Comparison of ENCODE assay signal across 10 cellular contexts in the genomic region with DNA sequence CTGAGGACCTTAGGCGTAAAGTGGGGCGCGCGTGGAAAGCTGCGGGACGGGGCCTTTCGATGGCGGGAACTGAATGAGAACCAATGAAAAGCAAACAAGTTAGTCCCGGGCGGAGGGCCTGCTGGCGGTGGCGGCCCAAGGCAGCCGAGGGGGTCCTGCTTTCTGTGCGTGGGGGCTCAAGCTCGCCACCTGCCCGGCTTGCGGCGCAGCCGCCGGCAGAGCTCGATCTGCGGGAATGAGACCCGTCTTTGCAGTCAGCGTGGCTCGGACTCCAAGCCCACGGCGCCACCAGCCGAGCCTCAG. TPM values are rescaled to one million over a fixed set of nuclear protein-coding genes. Genes with fewer than 3 reads are reported as not detected.
DNase-seq lines count a peak whose midpoint lies in the region; ATAC-seq and TF ChIP-seq lines count a peak whose summit lies in the region.
"Had no signal": no experiment of that assay in that cellular context is flagged by ENCODE, and none has a peak within 500 bp of the region (broad histone marks: within the 10 kb centered on the region; RNA-seq: fewer than 3 reads in every experiment).

No MANE protein-coding gene starts in this region.

- H3K36me3 ChIP-seq in iPS DF 6.9 (ENCODE audit: control insufficient read depth, insufficient read depth, low read length) (no peaks in the 10 kb centered on the region), skeletal muscle satellite cell (ENCODE audit: insufficient read depth, low read length) (no peaks in the 10 kb centered on the region), Karpas-422 (ENCODE audit: insufficient read depth, low read length) (no peaks in the 10 kb centered on the region)

- no peak overlapping the region for H2AFZ ChIP-seq in Karpas-422 (ENCODE audit: low read length)

- H3K27me3 Mint-ChIP-seq in T-helper 17 cell: peaks cover 54% of the 10 kb centered on the region

- H3K79me2 ChIP-seq in Karpas-422 (ENCODE audit: low read length): no peaks in the 10 kb centered on the region

- no peak for ATAC-seq in T-helper 17 cell
- ATAC-seq in HG03139 (IDR thresholded peaks at IDR 0.05; ENCODE audit: unreplicated experiment): no peak
- no peak for ATAC-seq in left lobe of liver

- no CpG with 5 or more reads among the region's 28 CpGs for WGBS in iPS DF 6.9 (ENCODE audit: insufficient coverage, insufficient read length)

- H3K9me2 ChIP-seq in Karpas-422 (replicated peaks; ENCODE audit: insufficient read depth, low read length): no peaks in the 10 kb centered on the region

- H3K4me3 ChIP-seq in GM12865 (ENCODE audit: low read depth, low read length) (peak overlapping the region; percentile 18; the same call in 1 of the 2 replicates), iPS DF 6.9 (ENCODE audit: low read length) (peak overlapping the region; percentile 75), skeletal muscle satellite cell (ENCODE audit: low read length) (no peak overlapping the region), Karpas-422 (ENCODE audit: low read length) (no peak overlapping the region)

- H3K27me3 ChIP-seq in iPS DF 6.9 (ENCODE audit: control insufficient read depth, insufficient read depth, low read length): peaks cover 6% of the 10 kb centered on the region; the same call in 1 of the 2 replicates
- peaks cover 18% of the 10 kb centered on the region for H3K27me3 ChIP-seq in skeletal muscle satellite cell (ENCODE audit: control insufficient read depth, insufficient read depth, low read length)
- no peaks in the 10 kb centered on the region for H3K27me3 ChIP-seq in Karpas-422 (ENCODE audit: low read length)

- peak overlapping the region; percentile 63 for H3K4me3 Mint-ChIP-seq in T-helper 17 cell

- no peak for TF ChIP-seq CTCF in GM12865 (IDR thresholded peaks at IDR 0.05; ENCODE audit: insufficient read depth, low read depth, low read length, missing control alignments)

- no peak overlapping the region for H3K27ac Mint-ChIP-seq in T-helper 17 cell

- no peaks in the 10 kb centered on the region for H4K20me1 ChIP-seq in Karpas-422 (ENCODE audit: insufficient read depth, low read depth, low read length)

- DNase-seq in GM12865 (ENCODE audit: low read depth): no peak
- DNase-seq in T-helper 17 cell: no peak
- no peak for DNase-seq in iPS DF 6.9 (ENCODE audit: low read depth, low spot score)
- no peak for DNase-seq in DMS153 treated with DMSO at 0.1 percent for 48 hours (lab: John Stamatoyannopoulos, UW; ENCODE audit: unreplicated experiment)
- no peak for DNase-seq in Karpas-422
- no peak for DNase-seq in left lobe of liver (ENCODE audit: low spot score)
- DNase-seq: activated CD4-positive, alpha-beta T cell treated with anti-CD3 and anti-CD28 coated beads, Interleukin-2, amount 50 U/mL, for 1 hour; NCI-H1048 had no signal

- H3K4me1 ChIP-seq in iPS DF 6.9 (ENCODE audit: control insufficient read depth, insufficient read depth, low read length): peaks cover 10% of the 10 kb centered on the region; the same call in 1 of the 2 replicates
- H3K4me1 ChIP-seq in skeletal muscle satellite cell (ENCODE audit: control insufficient read depth, insufficient read depth, low read length): peaks cover 17% of the 10 kb centered on the region
- no peaks in the 10 kb centered on the region for H3K4me1 ChIP-seq in Karpas-422 (ENCODE audit: low read length)

- no peaks in the 10 kb centered on the region for H3K4me1 Mint-ChIP-seq in T-helper 17 cell

- H3K9me3 ChIP-seq in T-helper 17 cell (ENCODE audit: control insufficient read depth, low read length, poor library complexity, severe bottlenecking) (no peaks in the 10 kb centered on the region), iPS DF 6.9 (ENCODE audit: control insufficient read depth, insufficient read depth, low read length) (no peaks in the 10 kb centered on the region), skeletal muscle satellite cell (replicated peaks; ENCODE audit: low read length) (no peaks in the 10 kb centered on the region), Karpas-422 (ENCODE audit: low read length) (no peaks in the 10 kb centered on the region)

- H3K9ac ChIP-seq in skeletal muscle satellite cell (ENCODE audit: low read depth, low read length): no peak overlapping the region
- H3K9ac ChIP-seq in Karpas-422 (ENCODE audit: low read length): no peak overlapping the region

- H3K36me3 Mint-ChIP-seq in T-helper 17 cell (ENCODE audit: low read depth): peaks cover 3% of the 10 kb centered on the region

- no peak overlapping the region for H3K27ac ChIP-seq in iPS DF 6.9 (ENCODE audit: low read length)
- H3K27ac ChIP-seq in Karpas-422 (ENCODE audit: low read length): no peak overlapping the region

- H3K4me2 ChIP-seq in skeletal muscle satellite cell (ENCODE audit: low read length) (peak overlapping the region; percentile 58), Karpas-422 (ENCODE audit: low read depth, low read length, poor library complexity, severe bottlenecking) (no peak overlapping the region)

RNA-seq across cellular contexts. Expression of a gene that starts 0.5 kb away (rescaled TPM):
- total RNA-seq in T-helper 17 cell (under 1 TPM in 1 of 2 donors, not detected in 1; 0.13 TPM), left lobe of liver (50.3 TPM)
- total RNA-seq in skeletal muscle satellite cell (2012; rRNA removed): 0.76 and 1.5 TPM in 2 replicates
- total RNA-seq in Karpas-422 (2014; rRNA removed; shearing (Covaris generic); ENCODE audit: low replicate concordance): not detected in 2 replicates

Comparison
In these comparisons a context has a peak if more than half of its experiments do, and no peak if none do; other contexts are left out.
1. H3K4me3 ChIP-seq: peak in GM12865 (single experiment) and iPS DF 6.9 (single experiment); none in skeletal muscle satellite cell (single experiment) and Karpas-422 (single experiment).
2. RNA of a gene that starts 0.5 kb away (total RNA-seq): 50.3 TPM in left lobe of liver (single experiment); 0.13 TPM in T-helper 17 cell and not detected in Karpas-422; every median in the first group is over 10 times any median in the second.